Comparison of ENCODE assay signal across 13 cellular contexts in the genomic region with DNA sequence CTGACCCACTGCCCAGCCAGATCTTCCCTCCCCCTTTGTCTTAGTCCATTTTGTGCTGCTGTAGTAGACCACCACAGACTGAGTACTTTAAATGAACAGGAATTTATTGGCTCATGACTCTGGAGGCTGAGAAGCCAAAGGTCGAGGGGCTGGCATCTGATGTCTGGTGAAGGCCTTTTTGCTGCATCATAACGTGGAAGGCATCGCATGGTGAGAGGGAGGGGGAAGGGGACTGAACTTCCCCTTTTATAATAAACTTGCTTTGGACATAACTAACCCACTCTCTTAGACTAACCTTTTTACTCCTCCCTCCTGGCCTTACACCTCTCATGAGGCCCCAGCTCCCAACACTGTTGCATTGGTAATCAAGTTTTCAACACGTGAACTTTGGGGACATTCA.
DNase-seq lines count a peak whose midpoint lies in the region; ATAC-seq, FAIRE-seq and TF ChIP-seq lines count a peak whose summit lies in the region.
"Had no signal": no experiment of that assay in that cellular context is flagged by ENCODE, and none has a peak within 500 bp of the region (broad histone marks: within the 10 kb centered on the region; RNA-seq: fewer than 3 reads in every experiment).

No MANE protein-coding gene starts in this region.

- H3K9me3 ChIP-seq in SU-DHL-6 (ENCODE audit: insufficient read depth, low read length) = no peaks in the 10 kb centered on the region
- H3K9me3 ChIP-seq: left lung, SJCRH30 had no signal

- H3K36me3 ChIP-seq in SU-DHL-6 (ENCODE audit: low read length) = no peaks in the 10 kb centered on the region
- H3K36me3 ChIP-seq: brain microvascular endothelial cell, left lung had no signal

- peaks cover 98% of the 10 kb centered on the region for H3K79me2 ChIP-seq in SU-DHL-6 (ENCODE audit: insufficient read depth, low read length)

- no peaks in the 10 kb centered on the region for H3K9me2 ChIP-seq in SU-DHL-6 (replicated peaks; ENCODE audit: insufficient read depth, low read length)

- peak overlapping the region; percentile 72 for H3K27ac ChIP-seq in SU-DHL-6 (ENCODE audit: low read depth, low read length)
- H3K27ac ChIP-seq: brain microvascular endothelial cell, left lung, SJCRH30 had no signal

- peak overlapping the region; percentile 9 for H3K4me3 ChIP-seq in SU-DHL-6 (ENCODE audit: insufficient read depth, low read length, poor library complexity, severe bottlenecking)
- H3K4me3 ChIP-seq: left lung, SJCRH30 had no signal

- DNase-seq in AML-193 (lab: John Stamatoyannopoulos, UW) (peak; percentile 54 to 58), left kidney (ENCODE audit: low read depth, low spot score) (peak; percentile 36), SHP77 treated with DMSO at 0.1 percent for 48 hours (lab: John Stamatoyannopoulos, UW) (no peak), H54 (ENCODE audit: insufficient read length, low spot score) (no peak), DMS153 treated with DMSO at 0.1 percent for 48 hours (lab: John Stamatoyannopoulos, UW; ENCODE audit: unreplicated experiment) (no peak)
- DNase-seq: activated CD8-positive, alpha-beta memory T cell treated with anti-CD3 and anti-CD28 coated beads for 24 hours; brain microvascular endothelial cell; left lung had no signal

- FAIRE-seq in H54 (lab: Jason Lieb, UNC) = no peak
- FAIRE-seq: GM12892 had no signal

- TF ChIP-seq CTCF in SU-DHL-6 (IDR thresholded peaks at IDR 0.05; ENCODE audit: insufficient read depth, low read length, poor library complexity, severe bottlenecking) = no peak

- H3F3A ChIP-seq in SU-DHL-6 (ENCODE audit: insufficient read depth) = peaks cover 9% of the 10 kb centered on the region; the same call in 1 of the 2 replicates

- peak overlapping the region; percentile 53 for H3K4me2 ChIP-seq in SU-DHL-6 (ENCODE audit: low read depth, low read length, poor library complexity, severe bottlenecking)

- ATAC-seq in GM19372 (IDR thresholded peaks at IDR 0.05; ENCODE audit: low read depth, unreplicated experiment) = peak; percentile 74
- no peak for ATAC-seq in HG03159 (IDR thresholded peaks at IDR 0.05; ENCODE audit: unreplicated experiment)
- ATAC-seq: left lung had no signal

- H3K27me3 ChIP-seq in SU-DHL-6 (ENCODE audit: low read length) = no peaks in the 10 kb centered on the region
- H3K27me3 ChIP-seq: brain microvascular endothelial cell, left lung, SJCRH30 had no signal

- peak overlapping the region; percentile 28; the same call in 1 of the 2 replicates for H3K9ac ChIP-seq in SU-DHL-6 (ENCODE audit: low read length)

- TF ChIP-seq POLR2A in H54 (IDR thresholded peaks at IDR 0.05; ENCODE audit: low read depth, low read length) = no peak

- peaks cover 35% of the 10 kb centered on the region; the same call in 1 of the 2 replicates for H4K20me1 ChIP-seq in SU-DHL-6 (ENCODE audit: low read depth, low read length)

- no peak overlapping the region for H2AFZ ChIP-seq in SU-DHL-6 (ENCODE audit: low read depth, low read length, severe bottlenecking)

Comparison
In these comparisons a context has a peak if more than half of its experiments do, and no peak if none do; other contexts are left out.
1. DNase-seq: peak in AML-193 (2 of 2) and left kidney (single experiment); none in SHP77 treated with DMSO at 0.1 percent for 48 hours (single experiment), H54 (single experiment) and DMS153 treated with DMSO at 0.1 percent for 48 hours (single experiment).